In genomic region chr1:21645550-21645949, GRCh38 we compare ENCODE assay signal across 30 cellular contexts.
"Had no signal": no experiment of that assay in that cellular context is flagged by ENCODE, and none has a peak within 500 bp of the region (broad histone marks: within the 10 kb centered on the region; RNA-seq: fewer than 3 reads in every experiment).

No MANE protein-coding gene starts in this region.

- H3K27ac ChIP-seq: brain microvascular endothelial cell, coronary artery, SJSA1, WERI-Rb-1 had no signal

- H3K4me3 ChIP-seq: adrenal gland, coronary artery, MG63, SJSA1 had no signal

- H3K36me3 ChIP-seq: adrenal gland, brain microvascular endothelial cell, MG63, SJSA1 had no signal

- H3K27me3 ChIP-seq: adrenal gland, MG63 had no signal

- H3K9me3 ChIP-seq: adrenal gland, MG63, SJSA1 had no signal

- DNase-seq: activated CD4-positive, alpha-beta T cell treated with anti-CD3 and anti-CD28 coated beads, Interleukin-2, amount 10 ng/mL, durations not matched to agents 24 days and 14 days; activated CD4-positive, alpha-beta T cell treated with anti-CD3 and anti-CD28 coated beads, Interleukin-2, amount 50 U/mL, for 4 hours; activated CD8-positive, alpha-beta T cell treated with anti-CD3 and anti-CD28 coated beads for 36 hours; activated effector memory CD4-positive, alpha-beta T cell treated with anti-CD3 and anti-CD28 coated beads, Interleukin-2, amount 50 U/mL, for 16 hours; activated naive CD4-positive, alpha-beta T cell treated with Interleukin-2 at 50 U/mL for 16 hours; activated T-cell treated with anti-CD3 and anti-CD28 coated beads, Interleukin-2, amount 50 U/mL, for 1 hour; activated T-cell treated with anti-CD3 and anti-CD28 coated beads, Interleukin-2, amount 50 U/mL, for 72 hours; adrenal gland; brain microvascular endothelial cell; central memory CD4-positive, alpha-beta T cell; Kasumi-1; MG63; NCI-H1048; NCI-H146; NCI-H187; NCI-H2029 treated with DMSO at 0.1 percent for 48 hours; NCI-H2107; NCI-H2171; NCI-H510A; NCI-H526; NCI-H774; SW 1271; T-helper 1 cell; T-helper 2 cell; T-helper 9 cell; WERI-Rb-1 had no signal

- ATAC-seq: activated CD8-positive, alpha-beta T cell treated with anti-CD3 and anti-CD28 coated beads for 36 hours; activated T-cell treated with anti-CD3 and anti-CD28 coated beads, Interleukin-2, amount 50 U/mL, for 72 hours; activated T-helper 17 cell treated with anti-CD3 and anti-CD28 coated beads, Interleukin-2, amount 50 U/mL, for 72 hours; Panc1 had no signal

- H3K4me1 ChIP-seq: SJSA1 had no signal
